In the genomic region with DNA sequence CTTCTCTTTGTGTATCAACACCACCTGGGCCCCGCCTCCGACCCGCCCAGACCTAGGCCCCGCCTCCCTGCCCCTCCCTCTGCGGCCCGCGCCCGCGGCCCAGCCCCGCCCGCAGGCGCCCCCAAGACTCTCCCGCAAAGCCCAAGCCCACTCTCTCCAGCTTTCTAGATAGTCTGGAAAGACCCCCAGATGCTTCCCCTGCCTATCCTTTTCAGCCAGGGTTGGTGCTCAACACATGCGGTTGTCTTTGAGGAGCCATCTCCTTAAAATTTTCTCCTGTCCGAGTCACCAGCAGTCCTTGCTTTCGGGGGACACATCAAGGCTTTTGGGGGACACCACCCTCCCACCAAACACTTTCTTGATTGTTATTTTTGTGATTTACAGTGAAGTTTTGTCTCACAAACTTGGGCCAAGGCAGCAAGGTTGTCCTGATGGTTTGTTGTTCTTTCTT, we compare ENCODE assay signal across 1 cellular context.
TF ChIP-seq lines count a peak whose summit lies in the region.

No MANE protein-coding gene starts in this region.

TF ChIP-seq in K562, 482 proteins besides CTCF, POLR2A, EP300 and RAD21:
- TF ChIP-seq ATF1 (CRISPR knock-in tag; IDR thresholded peaks at IDR 0.05) (no peak), ATF1 (tag; IDR thresholded peaks at IDR 0.05) (peak; percentile 20; the same call in 1 of the 2 replicates), ZNF212 (CRISPR knock-in tag; IDR thresholded peaks at IDR 0.05) (no peak), FOXK2 (conservative IDR thresholded peaks at IDR 0.05 in 1 of 2, IDR thresholded peaks at IDR 0.05 in 1 of 2; ENCODE audit: low read depth in 2 of 2) (peak in 1 of 2 experiments; percentile 84; a peak in 2 of 4 replicates), CXXC5 (CRISPR knock-in tag; IDR thresholded peaks at IDR 0.05) (no peak), PHF8 (IDR thresholded peaks at IDR 0.05; ENCODE audit: borderline replicate concordance, low read length) (peak; percentile 47; the same call in 1 of the 2 replicates), ZBTB7A (IDR thresholded peaks at IDR 0.05; ENCODE audit: borderline replicate concordance, control insufficient read depth, low read depth, low read length) (peak; percentile 83), POLR2H (tag; IDR thresholded peaks at IDR 0.05; ENCODE audit: low read depth) (peak; percentile 47), SAP30 (IDR thresholded peaks at IDR 0.05; ENCODE audit: borderline replicate concordance, insufficient read depth, low read depth, low read length, poor library complexity, severe bottlenecking) (peak; percentile 52), MNT (conservative IDR thresholded peaks at IDR 0.05) (peak in 1 of 2 experiments; percentile 10; a peak in 1 of 4 replicates), KDM4B (IDR thresholded peaks at IDR 0.05; ENCODE audit: borderline replicate concordance in 2 of 2, low read depth in 1 of 2) (0 out of 4 replicates have a peak, but pooled peaks of 1 of the 2 experiments have one; percentile 7), ZBTB9 (CRISPR knock-in tag; IDR thresholded peaks at IDR 0.05) (no peak), RBFOX2 (IDR thresholded peaks at IDR 0.05; ENCODE audit: low read depth, low read length) (no peak), JUN (IDR thresholded peaks at IDR 0.05; ENCODE audit: borderline replicate concordance, low read depth, low read length) (peak; percentile 6; the same call in 1 of the 2 replicates), JUN (CRISPR knock-in tag; IDR thresholded peaks at IDR 0.05; ENCODE audit: borderline replicate concordance) (no peak), NRF1 (conservative IDR thresholded peaks at IDR 0.05 in 1 of 2, IDR thresholded peaks at IDR 0.05 in 1 of 2) (0 out of 4 replicates have a peak, but pooled peaks of 1 of the 2 experiments have one; percentile 22), ZFX (CRISPR knock-in tag; IDR thresholded peaks at IDR 0.05) (peak; percentile 44; the same call in 1 of the 2 replicates), SMAD4 (CRISPR knock-in tag; conservative IDR thresholded peaks at IDR 0.05) (0 out of 2 replicates have a peak, but pooled peaks have one; percentile 12), NFRKB (IDR thresholded peaks at IDR 0.05; ENCODE audit: low read depth) (peak; percentile 11), IRF1 (CRISPR knock-in tag; IDR thresholded peaks at IDR 0.05; ENCODE audit: borderline replicate concordance) (no peak)
- TF ChIP-seq, protein P1, sequence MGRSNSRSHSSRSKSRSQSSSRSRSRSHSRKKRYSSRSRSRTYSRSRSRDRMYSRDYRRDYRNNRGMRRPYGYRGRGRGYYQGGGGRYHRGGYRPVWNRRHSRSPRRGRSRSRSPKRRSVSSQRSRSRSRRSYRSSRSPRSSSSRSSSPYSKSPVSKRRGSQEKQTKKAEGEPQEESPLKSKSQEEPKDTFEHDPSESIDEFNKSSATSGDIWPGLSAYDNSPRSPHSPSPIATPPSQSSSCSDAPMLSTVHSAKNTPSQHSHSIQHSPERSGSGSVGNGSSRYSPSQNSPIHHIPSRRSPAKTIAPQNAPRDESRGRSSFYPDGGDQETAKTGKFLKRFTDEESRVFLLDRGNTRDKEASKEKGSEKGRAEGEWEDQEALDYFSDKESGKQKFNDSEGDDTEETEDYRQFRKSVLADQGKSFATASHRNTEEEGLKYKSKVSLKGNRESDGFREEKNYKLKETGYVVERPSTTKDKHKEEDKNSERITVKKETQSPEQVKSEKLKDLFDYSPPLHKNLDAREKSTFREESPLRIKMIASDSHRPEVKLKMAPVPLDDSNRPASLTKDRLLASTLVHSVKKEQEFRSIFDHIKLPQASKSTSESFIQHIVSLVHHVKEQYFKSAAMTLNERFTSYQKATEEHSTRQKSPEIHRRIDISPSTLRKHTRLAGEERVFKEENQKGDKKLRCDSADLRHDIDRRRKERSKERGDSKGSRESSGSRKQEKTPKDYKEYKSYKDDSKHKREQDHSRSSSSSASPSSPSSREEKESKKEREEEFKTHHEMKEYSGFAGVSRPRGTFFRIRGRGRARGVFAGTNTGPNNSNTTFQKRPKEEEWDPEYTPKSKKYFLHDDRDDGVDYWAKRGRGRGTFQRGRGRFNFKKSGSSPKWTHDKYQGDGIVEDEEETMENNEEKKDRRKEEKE (IDR thresholded peaks at IDR 0.05; ENCODE audit: borderline replicate concordance in 1 of 2, control insufficient read depth in 1 of 2, low read depth in 2 of 2, low read length in 1 of 2): no peak
- TF ChIP-seq, protein P2, sequence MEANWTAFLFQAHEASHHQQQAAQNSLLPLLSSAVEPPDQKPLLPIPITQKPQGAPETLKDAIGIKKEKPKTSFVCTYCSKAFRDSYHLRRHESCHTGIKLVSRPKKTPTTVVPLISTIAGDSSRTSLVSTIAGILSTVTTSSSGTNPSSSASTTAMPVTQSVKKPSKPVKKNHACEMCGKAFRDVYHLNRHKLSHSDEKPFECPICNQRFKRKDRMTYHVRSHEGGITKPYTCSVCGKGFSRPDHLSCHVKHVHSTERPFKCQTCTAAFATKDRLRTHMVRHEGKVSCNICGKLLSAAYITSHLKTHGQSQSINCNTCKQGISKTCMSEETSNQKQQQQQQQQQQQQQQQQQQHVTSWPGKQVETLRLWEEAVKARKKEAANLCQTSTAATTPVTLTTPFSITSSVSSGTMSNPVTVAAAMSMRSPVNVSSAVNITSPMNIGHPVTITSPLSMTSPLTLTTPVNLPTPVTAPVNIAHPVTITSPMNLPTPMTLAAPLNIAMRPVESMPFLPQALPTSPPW (CRISPR knock-in tag; IDR thresholded peaks at IDR 0.05): peak; percentile 96
